Comparison of ENCODE assay signal across 16 cellular contexts in the genomic region with DNA sequence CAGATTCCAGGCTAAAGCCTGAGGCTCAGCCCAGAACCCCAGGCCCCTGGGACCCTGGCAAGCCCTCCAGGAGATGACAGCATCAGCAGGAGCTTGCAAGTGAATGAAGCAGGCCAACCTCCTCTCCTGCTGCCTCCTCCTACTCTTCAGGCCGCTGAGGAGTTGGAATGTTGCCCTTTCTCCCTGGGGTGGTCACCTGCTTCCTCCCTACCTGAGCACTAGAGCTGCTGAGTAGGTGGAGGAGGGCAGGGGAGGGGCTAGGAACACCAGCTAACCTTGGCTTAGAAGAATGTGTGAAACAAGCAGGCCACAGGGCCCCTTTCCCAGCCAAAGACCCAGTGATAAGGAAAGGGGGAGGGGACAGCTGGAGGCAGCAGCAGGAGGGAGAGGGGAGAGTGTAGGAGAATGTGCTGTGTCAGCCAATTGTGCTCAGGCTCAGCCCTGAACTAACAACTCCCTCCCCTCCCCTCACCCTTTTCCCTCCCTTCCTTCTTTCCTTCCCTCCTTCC. TPM values are rescaled to one million over a fixed set of nuclear protein-coding genes. Genes with fewer than 3 reads are reported as not detected.
DNase-seq lines count a peak whose midpoint lies in the region; ATAC-seq and TF ChIP-seq lines count a peak whose summit lies in the region.
"Had no signal": no experiment of that assay in that cellular context is flagged by ENCODE, and none has a peak within 500 bp of the region (broad histone marks: within the 10 kb centered on the region; RNA-seq: fewer than 3 reads in every experiment).

No MANE protein-coding gene starts in this region.

- H3K9me3 Mint-ChIP-seq in GM23338 (no peaks in the 10 kb centered on the region; the same call in 2 of the 3 replicates), immature natural killer cell (no peaks in the 10 kb centered on the region)
- H3K9me3 Mint-ChIP-seq: activated naive CD4-positive, alpha-beta T cell treated with anti-CD3 and anti-CD28 coated beads, Interleukin-2, amount 50 U/mL, for 24 hours; CD8-positive, alpha-beta memory T cell had no signal

- intact Hi-C loops in esophagus muscularis mucosa (cut with DNase I) = no loop called here

- H3K27me3 Mint-ChIP-seq in GM23338 (ENCODE audit: insufficient read depth, low read depth, poor library complexity) (peaks cover 4% of the 10 kb centered on the region), immature natural killer cell (ENCODE audit: low read depth in 3 of 3) (peaks cover 0 to 3% (median 2%) of the 10 kb centered on the region in 3 donors)
- H3K27me3 Mint-ChIP-seq: activated naive CD4-positive, alpha-beta T cell treated with anti-CD3 and anti-CD28 coated beads, Interleukin-2, amount 50 U/mL, for 24 hours had no signal

- no peak for TF ChIP-seq POLR2A in esophagus muscularis mucosa (IDR thresholded peaks at IDR 0.05; ENCODE audit: low read depth)

- no peaks in the 10 kb centered on the region for H4K20me1 ChIP-seq in GM23338 (replicated peaks; ENCODE audit: insufficient read depth)

- H3K9ac ChIP-seq in SK-N-MC (ENCODE audit: insufficient read length) (peak overlapping the region; percentile 57), parathyroid adenoma (no peak overlapping the region)

- H3K79me2 ChIP-seq in GM23338 (replicated peaks; ENCODE audit: insufficient read depth) (no peaks in the 10 kb centered on the region), parathyroid adenoma (no peaks in the 10 kb centered on the region)

- H3K9me3 ChIP-seq in SK-N-MC (ENCODE audit: low read depth, low read length) = no peaks in the 10 kb centered on the region
- no peaks in the 10 kb centered on the region for H3K9me3 ChIP-seq in parathyroid adenoma (ENCODE audit: control insufficient read depth, low read length)
- H3K9me3 ChIP-seq in esophagus muscularis mucosa = no peaks in the 10 kb centered on the region
- H3K9me3 ChIP-seq: esophagus squamous epithelium, right lobe of liver had no signal

- H2AFZ ChIP-seq in GM23338 (no peak overlapping the region), parathyroid adenoma (peak overlapping the region; percentile 53)

- H3K4me1 Mint-ChIP-seq in GM23338 = peaks cover 34% of the 10 kb centered on the region
- no peaks in the 10 kb centered on the region for H3K4me1 Mint-ChIP-seq in immature natural killer cell
- H3K4me1 Mint-ChIP-seq: activated naive CD4-positive, alpha-beta T cell treated with anti-CD3 and anti-CD28 coated beads, Interleukin-2, amount 50 U/mL, for 24 hours; CD8-positive, alpha-beta memory T cell had no signal

- no peak for TF ChIP-seq EP300 in esophagus muscularis mucosa (IDR thresholded peaks at IDR 0.05)

- no peaks in the 10 kb centered on the region for H3K36me3 ChIP-seq in GM23338 (ENCODE audit: insufficient read depth)
- H3K36me3 ChIP-seq in SK-N-MC (ENCODE audit: insufficient read depth, low read length) = no peaks in the 10 kb centered on the region
- no peaks in the 10 kb centered on the region for H3K36me3 ChIP-seq in parathyroid adenoma (ENCODE audit: control insufficient read depth, insufficient read depth, low read length)
- H3K36me3 ChIP-seq in esophagus muscularis mucosa = no peaks in the 10 kb centered on the region
- H3K36me3 ChIP-seq: esophagus squamous epithelium, right lobe of liver had no signal

- H3K36me3 Mint-ChIP-seq in GM23338 (ENCODE audit: low read depth) = no peaks in the 10 kb centered on the region
- no peaks in the 10 kb centered on the region for H3K36me3 Mint-ChIP-seq in immature natural killer cell
- H3K36me3 Mint-ChIP-seq: activated naive CD4-positive, alpha-beta T cell treated with anti-CD3 and anti-CD28 coated beads, Interleukin-2, amount 50 U/mL, for 24 hours; CD8-positive, alpha-beta memory T cell had no signal

- H3K27me3 ChIP-seq in GM23338 (ENCODE audit: insufficient read depth) = no peaks in the 10 kb centered on the region
- H3K27me3 ChIP-seq in parathyroid adenoma (ENCODE audit: control insufficient read depth, insufficient read depth, low read length) = no peaks in the 10 kb centered on the region
- peaks cover 0 to 3% (median 0%) of the 10 kb centered on the region in 4 donors for H3K27me3 ChIP-seq in esophagus muscularis mucosa
- H3K27me3 ChIP-seq: esophagus squamous epithelium, right lobe of liver had no signal

- 20% methylated on average over 1 of the region's 1 CpG for WGBS in esophagus muscularis mucosa

- H3K27ac Mint-ChIP-seq in GM23338 = no peak overlapping the region
- no peak overlapping the region for H3K27ac Mint-ChIP-seq in immature natural killer cell
- H3K27ac Mint-ChIP-seq: activated CD8-positive, alpha-beta T cell treated with anti-CD3 and anti-CD28 coated beads, Interleukin-2, amount 10 ng/mL, durations not matched to agents 7 days and 5 days; activated naive CD4-positive, alpha-beta T cell treated with anti-CD3 and anti-CD28 coated beads, Interleukin-2, amount 50 U/mL, for 24 hours had no signal

- H3K27ac ChIP-seq in GM23338 (ENCODE audit: low read depth) = no peak overlapping the region
- H3K27ac ChIP-seq in SK-N-MC = peak overlapping the region; percentile 95
- peak overlapping the region; percentile 99 for H3K27ac ChIP-seq in parathyroid adenoma
- H3K27ac ChIP-seq in esophagus muscularis mucosa (replicated peaks in 1 of 4) = no peak overlapping the region
- H3K27ac ChIP-seq: esophagus squamous epithelium, right lobe of liver had no signal

- no peaks in the 10 kb centered on the region for H3K9me2 ChIP-seq in GM23338 (ENCODE audit: insufficient read depth)

- no peak for TF ChIP-seq CTCF in GM23338 (conservative IDR thresholded peaks at IDR 0.05; ENCODE audit: low read depth in 2 of 2)
- no peak for TF ChIP-seq CTCF in parathyroid adenoma (IDR thresholded peaks at IDR 0.05)
- TF ChIP-seq CTCF in esophagus muscularis mucosa (IDR thresholded peaks at IDR 0.05) = no peak

- DNase-seq in GM23338 (ENCODE audit: low spot score) (peak; percentile 70), SK-N-MC (ENCODE audit: low read depth, low spot score) (peak; percentile 42), iPS DF 19.7 (ENCODE audit: low read depth, low spot score) (peak; percentile 61), esophagus muscularis mucosa (ENCODE audit: extremely low spot score) (no peak), immature natural killer cell (no peak)
- DNase-seq: activated CD8-positive, alpha-beta T cell treated with anti-CD3 and anti-CD28 coated beads, Interleukin-2, amount 10 ng/mL, durations not matched to agents 7 days and 5 days; CD8-positive, alpha-beta memory T cell; esophagus squamous epithelium; NCI-H1105 treated with DMSO at 0.1 percent for 48 hours; NCI-H446 treated with DMSO at 0.1 percent for 48 hours; T1000 had no signal

- H3K4me3 ChIP-seq in GM23338 (no peak overlapping the region), SK-N-MC (peak overlapping the region; percentile 55), parathyroid adenoma (ENCODE audit: low read depth, low read length) (no peak overlapping the region), esophagus muscularis mucosa (no peak overlapping the region)
- H3K4me3 ChIP-seq: esophagus squamous epithelium, right lobe of liver had no signal

- no peaks in the 10 kb centered on the region for H3F3A ChIP-seq in GM23338 (replicated peaks; ENCODE audit: low read depth)

- H3K4me2 ChIP-seq in GM23338 = no peak overlapping the region
- H3K4me2 ChIP-seq in parathyroid adenoma (ENCODE audit: low read length) = no peak overlapping the region

- ATAC-seq in GM23338 = peak; percentile 84
- ATAC-seq in HG02852 (IDR thresholded peaks at IDR 0.05; ENCODE audit: unreplicated experiment) = no peak
- ATAC-seq in HG03175 (IDR thresholded peaks at IDR 0.05; ENCODE audit: unreplicated experiment) = no peak
- ATAC-seq: activated CD8-positive, alpha-beta T cell treated with anti-CD3 and anti-CD28 coated beads, Interleukin-2, amount 10 ng/mL, durations not matched to agents 7 days and 5 days; right lobe of liver had no signal

- no peaks in the 10 kb centered on the region; the same call in 1 of the 2 replicates for H3K4me1 ChIP-seq in GM23338 (ENCODE audit: insufficient read depth)
- peaks cover 59% of the 10 kb centered on the region for H3K4me1 ChIP-seq in parathyroid adenoma
- peaks cover 0 to 12% (median 10%) of the 10 kb centered on the region in 4 donors for H3K4me1 ChIP-seq in esophagus muscularis mucosa
- H3K4me1 ChIP-seq: right lobe of liver had no signal

- H3K4me3 Mint-ChIP-seq in GM23338 (no peak overlapping the region), immature natural killer cell (no peak overlapping the region)
- H3K4me3 Mint-ChIP-seq: activated CD8-positive, alpha-beta T cell treated with anti-CD3 and anti-CD28 coated beads, Interleukin-2, amount 10 ng/mL, durations not matched to agents 7 days and 5 days; activated naive CD4-positive, alpha-beta T cell treated with anti-CD3 and anti-CD28 coated beads, Interleukin-2, amount 50 U/mL, for 24 hours had no signal

TF ChIP-seq in GM23338, 12 proteins besides CTCF, POLR2A, EP300 and RAD21:
- TF ChIP-seq CREB1 (CRISPR knock-in tag; IDR thresholded peaks at IDR 0.05; ENCODE audit: low read depth) (no peak), POLR2AphosphoS5 (IDR thresholded peaks at IDR 0.05; ENCODE audit: low read depth) (no peak), EZH2phosphoT487 (IDR thresholded peaks at IDR 0.05; ENCODE audit: unreplicated experiment) (no peak)
TF ChIP-seq in GM23338: peak in this region for 0.

RNA-seq across cellular contexts. Expression of gene PJA1, which starts 58.0 kb away (rescaled TPM):
- 30.9 and 31.3 TPM in 2 replicates for total RNA-seq in GM23338 (2014; rRNA removed; shearing (Covaris generic))
- polyA plus RNA-seq in GM23338 (2016; fragmentation: Nextera tagmentation; extraction: Ambion mirVana) = 20.7 and 25.2 TPM in 2 replicates
- 10 to 100 TPM; 17.0 to 25.9 (median 20.6) TPM for total RNA-seq in esophagus muscularis mucosa
- polyA plus RNA-seq in immature natural killer cell = 10 to 100 TPM; 28.9 to 42.2 (median 36.4) TPM

Comparison
In these comparisons a context has a peak if more than half of its experiments do, and no peak if none do; other contexts are left out.
1. DNase-seq: peak in GM23338 (single experiment), SK-N-MC (single experiment) and iPS DF 19.7 (single experiment); none in esophagus muscularis mucosa (single experiment) and immature natural killer cell (0 of 3).
2. H3K27ac ChIP-seq: peak in SK-N-MC (single experiment) and parathyroid adenoma (single experiment); none in GM23338 (single experiment) and esophagus muscularis mucosa (0 of 4).